In the genomic region with DNA sequence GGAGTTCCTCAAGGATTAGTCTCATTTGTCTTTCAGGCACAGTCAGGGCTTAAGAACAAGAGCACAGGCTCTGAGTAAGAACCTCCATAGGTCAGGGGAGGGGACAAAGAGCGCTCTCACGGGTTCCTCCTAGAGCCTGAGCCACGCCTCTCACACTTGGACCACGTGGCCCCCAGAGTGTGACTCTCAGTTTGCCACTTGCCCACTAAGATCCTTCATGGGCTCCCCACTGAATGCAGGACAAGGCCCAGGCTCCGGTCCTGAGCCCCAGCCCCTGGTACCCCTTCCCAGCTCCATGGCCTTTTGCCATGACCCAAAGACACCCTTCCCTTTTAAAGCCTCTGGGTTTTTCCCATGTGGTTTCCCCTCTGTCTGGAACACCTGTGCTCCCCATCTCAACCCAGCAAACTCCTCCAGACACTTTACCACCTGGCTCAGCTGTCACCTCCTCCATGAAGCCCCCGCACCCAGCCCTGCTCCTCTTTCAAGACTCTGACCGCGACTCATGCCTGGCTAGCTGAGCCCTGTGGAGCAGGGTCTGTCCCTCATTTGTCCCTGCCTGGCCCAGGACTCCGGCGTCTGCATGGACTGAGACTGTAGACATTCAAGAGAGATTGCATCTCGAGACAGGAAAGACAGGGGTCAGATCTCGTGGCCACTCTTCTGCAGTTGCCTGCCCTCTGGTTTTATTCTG, we compare ENCODE assay signal across 8 cellular contexts. TPM values are rescaled to one million over a fixed set of nuclear protein-coding genes. Genes with fewer than 3 reads are reported as not detected.
A peak's percentile ranks its signal among the peaks of the same experiment; 100 is the strongest.
DNase-seq lines count a peak whose midpoint lies in the region; ATAC-seq and TF ChIP-seq lines count a peak whose summit lies in the region.

No MANE protein-coding gene starts in this region.

- intact Hi-C loops in thyroid gland (cut with DNase I): no loop called here

- H3K27me3 ChIP-seq in thyroid gland: no peaks in the 10 kb centered on the region

- H3K27ac Mint-ChIP-seq in activated naive CD8-positive, alpha-beta T cell treated with anti-CD3 and anti-CD28 coated beads for 36 hours: no peak overlapping the region
- peak overlapping the region; percentile 67 for H3K27ac Mint-ChIP-seq in stimulated activated memory B cell treated with anti-CD40 and anti-IgM and Interleukin-4, amounts not matched to agents 10 μg/mL and 1 μg/mL and 100 μg/mL, for 72 hours

- peaks cover 15% of the 10 kb centered on the region for H3K4me1 Mint-ChIP-seq in activated naive CD8-positive, alpha-beta T cell treated with anti-CD3 and anti-CD28 coated beads for 36 hours
- peaks cover 29% of the 10 kb centered on the region for H3K4me1 Mint-ChIP-seq in stimulated activated memory B cell treated with anti-CD40 and anti-IgM and Interleukin-4, amounts not matched to agents 10 μg/mL and 1 μg/mL and 100 μg/mL, for 72 hours

- H3K4me1 ChIP-seq in thyroid gland: no peaks in the 10 kb centered on the region

- TF ChIP-seq POLR2A in thyroid gland (IDR thresholded peaks at IDR 0.05): no peak

- no peaks in the 10 kb centered on the region for H3K9me3 Mint-ChIP-seq in activated naive CD8-positive, alpha-beta T cell treated with anti-CD3 and anti-CD28 coated beads for 36 hours
- no peaks in the 10 kb centered on the region for H3K9me3 Mint-ChIP-seq in stimulated activated memory B cell treated with anti-CD40 and anti-IgM and Interleukin-4, amounts not matched to agents 10 μg/mL and 1 μg/mL and 100 μg/mL, for 72 hours

- H3K27me3 Mint-ChIP-seq in activated naive CD8-positive, alpha-beta T cell treated with anti-CD3 and anti-CD28 coated beads for 36 hours: no peaks in the 10 kb centered on the region
- H3K27me3 Mint-ChIP-seq in stimulated activated memory B cell treated with anti-CD40 and anti-IgM and Interleukin-4, amounts not matched to agents 10 μg/mL and 1 μg/mL and 100 μg/mL, for 72 hours: no peaks in the 10 kb centered on the region

- no peaks in the 10 kb centered on the region for H3K36me3 ChIP-seq in thyroid gland

- 75 to 78% methylated on average over 12 of the region's 12 CpGs for WGBS in thyroid gland, 2 donors

- no peak overlapping the region for H3K4me3 ChIP-seq in thyroid gland (replicated peaks in 1 of 3)

- H3K4me3 Mint-ChIP-seq in activated naive CD8-positive, alpha-beta T cell treated with anti-CD3 and anti-CD28 coated beads for 36 hours: no peak overlapping the region
- H3K4me3 Mint-ChIP-seq in stimulated activated memory B cell treated with anti-CD40 and anti-IgM and Interleukin-4, amounts not matched to agents 10 μg/mL and 1 μg/mL and 100 μg/mL, for 72 hours: no peak overlapping the region

- ATAC-seq in GM18498 (IDR thresholded peaks at IDR 0.05; ENCODE audit: unreplicated experiment) (peak; percentile 95), GM21390 (IDR thresholded peaks at IDR 0.05; ENCODE audit: unreplicated experiment) (peak; percentile 97), HG03520 (IDR thresholded peaks at IDR 0.05; ENCODE audit: unreplicated experiment) (peak; percentile 87)
- peak; percentile 97 for ATAC-seq in stimulated activated memory B cell treated with anti-CD40 and anti-IgM and Interleukin-4, amounts not matched to agents 10 μg/mL and 1 μg/mL and 100 μg/mL, for 72 hours

- no peak for TF ChIP-seq CTCF in thyroid gland (IDR thresholded peaks at IDR 0.05)

- no peak overlapping the region for H3K27ac ChIP-seq in thyroid gland

- no peaks in the 10 kb centered on the region for H3K36me3 Mint-ChIP-seq in activated naive CD8-positive, alpha-beta T cell treated with anti-CD3 and anti-CD28 coated beads for 36 hours
- peaks cover 4% of the 10 kb centered on the region for H3K36me3 Mint-ChIP-seq in stimulated activated memory B cell treated with anti-CD40 and anti-IgM and Interleukin-4, amounts not matched to agents 10 μg/mL and 1 μg/mL and 100 μg/mL, for 72 hours

- H3K9me3 ChIP-seq in thyroid gland: no peaks in the 10 kb centered on the region

- peak; percentile 61 for DNase-seq in activated naive CD8-positive, alpha-beta T cell treated with anti-CD3 and anti-CD28 coated beads for 36 hours
- DNase-seq in hippocampal formation (lab: John Stamatoyannopoulos, UW): no peak
- DNase-seq in thyroid gland: no peak
- no peak for DNase-seq in activated CD4-positive, CD25-positive, alpha-beta regulatory T cell treated with anti-CD3 and anti-CD28 coated beads, Interleukin-2, amount 50 U/mL, for 72 hours

RNA-seq across cellular contexts. Expression of gene IQSEC1, which starts 32.7 kb away (rescaled TPM):
- total RNA-seq in activated naive CD8-positive, alpha-beta T cell treated with anti-CD3 and anti-CD28 coated beads for 36 hours: 10 to 100 TPM; 20.1 to 22.2 TPM
- total RNA-seq in thyroid gland: 10 to 100 TPM; 37.1 to 48.3 (median 38.9) TPM
